In the genomic region with DNA sequence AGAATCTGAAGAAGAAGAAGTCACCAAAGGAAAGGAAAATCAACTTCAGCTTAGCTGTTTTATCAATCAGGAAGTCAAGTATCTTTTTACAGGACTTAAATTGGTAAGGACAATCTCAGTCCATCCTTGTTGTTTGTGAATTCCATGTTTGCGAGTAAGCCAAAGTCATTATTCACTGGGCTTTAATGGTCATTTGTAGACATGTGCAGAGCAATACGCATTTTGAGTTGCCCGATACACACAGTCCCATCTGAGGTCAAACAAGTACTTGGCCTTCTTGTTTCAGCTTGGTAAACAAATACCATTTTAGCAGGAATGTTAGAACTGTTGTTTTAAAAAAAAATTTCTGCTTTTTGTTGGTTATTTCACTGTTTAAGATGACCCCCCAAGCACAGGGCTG, we compare ENCODE assay signal across 28 cellular contexts.
"Had no signal": no experiment of that assay in that cellular context is flagged by ENCODE, and none has a peak within 500 bp of the region (broad histone marks: within the 10 kb centered on the region; RNA-seq: fewer than 3 reads in every experiment).

No MANE protein-coding gene starts in this region.

- ATAC-seq: activated CD4-positive, alpha-beta T cell treated with anti-CD3 and anti-CD28 coated beads for 36 hours; left colon; stimulated activated memory B cell treated with anti-CD40 and anti-IgM and Interleukin-4, amounts not matched to agents 10 μg/mL and 1 μg/mL and 100 μg/mL, for 72 hours; upper lobe of right lung had no signal

- H3K4me3 ChIP-seq: adrenal gland, ascending aorta, cardiac muscle cell, sigmoid colon, smooth muscle cell, stomach, thyroid gland, upper lobe of right lung had no signal

- FAIRE-seq: endothelial cell of umbilical vein, kidney had no signal

- H3K4me1 ChIP-seq: adrenal gland, ascending aorta, sigmoid colon, thyroid gland, upper lobe of right lung had no signal

- H3K27me3 ChIP-seq: adrenal gland, ascending aorta, cardiac muscle cell, neutrophil, sigmoid colon, stomach, thyroid gland, upper lobe of right lung had no signal

- H3K4me2 ChIP-seq: smooth muscle cell had no signal

- H3K9me3 ChIP-seq: adrenal gland, ascending aorta, neutrophil, sigmoid colon, stomach, thyroid gland, upper lobe of right lung had no signal

- DNase-seq: activated CD4-positive, alpha-beta T cell treated with anti-CD3 and anti-CD28 coated beads for 36 hours; activated CD4-positive, alpha-beta T cell treated with anti-CD3 and anti-CD28 coated beads, Interleukin-2, amount 50 U/mL, for 4 hours; activated CD4-positive, CD25-positive, alpha-beta regulatory T cell; activated effector memory CD4-positive, alpha-beta T cell treated with Interleukin-2 at 50 U/mL for 16 hours; activated naive CD4-positive, alpha-beta T cell treated with anti-CD3 and anti-CD28 coated beads for 36 hours; activated naive CD8-positive, alpha-beta T cell treated with anti-CD3 and anti-CD28 coated beads for 36 hours; adrenal gland; foreskin fibroblast; head of caudate nucleus; hippocampal formation; kidney; left colon; mammary epithelial cell; naive B cell; nephron progenitor cell; sigmoid colon; stimulated activated CD4-positive, alpha-beta T cell treated with anti-CD3 and anti-CD28 coated beads, Interleukin-1b, Interleukin-23, amount 100 ng/mL, for 48 hours; stimulated activated CD4-positive, alpha-beta T cell treated with anti-CD3 and anti-CD28 coated beads, Interleukin-4, amount 100 ng/mL, for 4 hours; stimulated activated CD8-positive, alpha-beta memory T cell treated with anti-CD3 and anti-CD28 coated beads, Interleukin-4, amount 100 ng/mL, for 48 hours; stomach; thyroid gland; upper lobe of right lung had no signal

- H3K27ac ChIP-seq: adrenal gland, ascending aorta, cardiac muscle cell, neutrophil, sigmoid colon, stomach, thyroid gland, upper lobe of right lung had no signal
